8 cellular contexts compared by ENCODE assay signal in the genomic region with DNA sequence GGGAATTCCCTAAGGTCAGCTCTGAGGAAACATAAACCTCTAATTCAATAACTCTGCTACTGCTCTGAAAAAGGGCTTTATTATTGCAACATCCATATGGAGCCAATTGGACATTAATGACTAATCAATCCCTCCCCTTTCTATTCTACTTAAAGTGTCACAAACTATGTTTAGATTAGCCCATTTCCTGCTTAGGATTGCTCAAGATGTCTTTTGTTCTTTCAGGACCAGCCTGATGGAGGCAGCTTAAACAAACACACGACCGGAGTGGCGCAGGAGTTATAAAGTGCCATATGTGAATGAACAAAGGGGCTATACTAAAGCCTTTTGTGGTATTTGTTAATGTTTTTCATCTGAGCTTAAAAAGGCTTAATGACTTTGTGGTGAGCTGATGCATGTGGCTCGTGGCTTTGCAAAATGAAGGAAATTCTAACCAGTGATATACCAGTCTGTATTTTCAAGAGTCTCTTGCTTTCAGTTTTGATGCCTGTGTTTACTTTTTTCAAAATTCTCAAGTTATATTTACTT.
DNase-seq lines count a peak whose midpoint lies in the region; ATAC-seq and TF ChIP-seq lines count a peak whose summit lies in the region.

No MANE protein-coding gene starts in this region.

- H3K36me3 ChIP-seq in vagina: no peaks in the 10 kb centered on the region

- H3K4me1 ChIP-seq in right cardiac atrium (ENCODE audit: control insufficient read depth, insufficient read depth, low read length) (no peaks in the 10 kb centered on the region), vagina (peaks cover 14% of the 10 kb centered on the region)

- H3K4me3 Mint-ChIP-seq in Calu3 (ENCODE audit: low read depth, unreplicated experiment): peak overlapping the region; percentile 43
- no peak overlapping the region for H3K4me3 Mint-ChIP-seq in activated naive CD8-positive, alpha-beta T cell treated with anti-CD3 and anti-CD28 coated beads for 36 hours

- no peaks in the 10 kb centered on the region for H3K27me3 ChIP-seq in right cardiac atrium (ENCODE audit: control insufficient read depth, insufficient read depth)
- H3K27me3 ChIP-seq in vagina: no peaks in the 10 kb centered on the region

- H3K4me1 Mint-ChIP-seq in Calu3 (ENCODE audit: low read depth, unreplicated experiment): peaks cover 38% of the 10 kb centered on the region
- no peaks in the 10 kb centered on the region for H3K4me1 Mint-ChIP-seq in activated naive CD8-positive, alpha-beta T cell treated with anti-CD3 and anti-CD28 coated beads for 36 hours

- ATAC-seq in right cardiac atrium: peak; percentile 61 to 68
- ATAC-seq in activated CD4-positive, CD25-positive, alpha-beta regulatory T cell treated with anti-CD3 and anti-CD28 coated beads, Interleukin-2, amount 50 U/mL, for 24 hours: no peak

- no TSS peak for BruUV-seq in Calu3 (replicated peaks; lab: Mats Ljungman, UMichigan)

- CTCF ChIA-PET in Calu3 (lab: Charles Lee): interaction anchor here (0.8 to 1.5 kb wide), 6 partner anchors 33 to 612 kb away, joined by 3 to 5 read pairs (median 4); no protein-coding TSS in a partner anchor

- H3K4me3 ChIP-seq in right cardiac atrium (ENCODE audit: low read length) (no peak overlapping the region), vagina (no peak overlapping the region)

- DNase-seq in Calu3 (peak; percentile 75), M059J (ENCODE audit: low read depth) (peak; percentile 66), SIG-M5 treated with dmso at 0.1 percent for 504 hours (lab: John Stamatoyannopoulos, UW; ENCODE audit: unreplicated experiment) (peak; percentile 82), right cardiac atrium (no peak), vagina (ENCODE audit: extremely low spot score in 2 of 2) (no peak)
- no peak for DNase-seq in activated naive CD4-positive, alpha-beta T cell treated with Interleukin-2 at 50 U/mL for 16 hours
- no peak for DNase-seq in activated naive CD8-positive, alpha-beta T cell treated with anti-CD3 and anti-CD28 coated beads for 36 hours

- TF ChIP-seq POLR2A in vagina (IDR thresholded peaks at IDR 0.05): no peak

- no peak for TF ChIP-seq CTCF in Calu3 (IDR thresholded peaks at IDR 0.05; ENCODE audit: unreplicated experiment)
- TF ChIP-seq CTCF in vagina (IDR thresholded peaks at IDR 0.05): no peak

- peak overlapping the region; percentile 94 for H3K27ac Mint-ChIP-seq in Calu3 (ENCODE audit: unreplicated experiment)
- no peak overlapping the region for H3K27ac Mint-ChIP-seq in activated naive CD8-positive, alpha-beta T cell treated with anti-CD3 and anti-CD28 coated beads for 36 hours

- intact Hi-C loops in Calu3 (cut with micrococcal nuclease; ENCODE audit: unreplicated experiment) (loop anchor here (2.0 to 10.0 kb wide), 6 partner anchors 33 to 603 kb away; no protein-coding TSS in a partner anchor), right cardiac atrium (cut with DNase I) (no loop called here), vagina (cut with DNase I) (no loop called here)

- peaks cover 9% of the 10 kb centered on the region for H3K36me3 Mint-ChIP-seq in Calu3 (ENCODE audit: insufficient read depth, unreplicated experiment)
- no peaks in the 10 kb centered on the region for H3K36me3 Mint-ChIP-seq in activated naive CD8-positive, alpha-beta T cell treated with anti-CD3 and anti-CD28 coated beads for 36 hours

- H3K27me3 Mint-ChIP-seq in Calu3 (ENCODE audit: unreplicated experiment): no peaks in the 10 kb centered on the region
- no peaks in the 10 kb centered on the region for H3K27me3 Mint-ChIP-seq in activated naive CD8-positive, alpha-beta T cell treated with anti-CD3 and anti-CD28 coated beads for 36 hours

- H3K9me3 Mint-ChIP-seq in Calu3 (ENCODE audit: low read depth, unreplicated experiment): no peaks in the 10 kb centered on the region
- peaks cover 2% of the 10 kb centered on the region for H3K9me3 Mint-ChIP-seq in activated naive CD8-positive, alpha-beta T cell treated with anti-CD3 and anti-CD28 coated beads for 36 hours

- H3K27ac ChIP-seq in right cardiac atrium (ENCODE audit: low read length) (no peak overlapping the region), vagina (no peak overlapping the region)

- H3K9me3 ChIP-seq in right cardiac atrium (ENCODE audit: control insufficient read depth, low read length): no peaks in the 10 kb centered on the region
- H3K9me3 ChIP-seq in vagina: no peaks in the 10 kb centered on the region

- WGBS in right cardiac atrium: 52% methylated on average over 4 of the region's 4 CpGs

Comparison
In these comparisons a context has a peak if more than half of its experiments do, and no peak if none do; other contexts are left out.
1. DNase-seq: peak in Calu3 (single experiment), M059J (single experiment) and SIG-M5 treated with dmso at 0.1 percent for 504 hours (single experiment); none in right cardiac atrium (0 of 3), activated naive CD4-positive, alpha-beta T cell treated with Interleukin-2 at 50 U/mL for 16 hours (single experiment), activated naive CD8-positive, alpha-beta T cell treated with anti-CD3 and anti-CD28 coated beads for 36 hours (single experiment) and vagina (0 of 2).
2. ATAC-seq: peak in right cardiac atrium (2 of 2); none in activated CD4-positive, CD25-positive, alpha-beta regulatory T cell treated with anti-CD3 and anti-CD28 coated beads, Interleukin-2, amount 50 U/mL, for 24 hours (0 of 2).